11 cellular contexts compared by ENCODE assay signal in the genomic region with DNA sequence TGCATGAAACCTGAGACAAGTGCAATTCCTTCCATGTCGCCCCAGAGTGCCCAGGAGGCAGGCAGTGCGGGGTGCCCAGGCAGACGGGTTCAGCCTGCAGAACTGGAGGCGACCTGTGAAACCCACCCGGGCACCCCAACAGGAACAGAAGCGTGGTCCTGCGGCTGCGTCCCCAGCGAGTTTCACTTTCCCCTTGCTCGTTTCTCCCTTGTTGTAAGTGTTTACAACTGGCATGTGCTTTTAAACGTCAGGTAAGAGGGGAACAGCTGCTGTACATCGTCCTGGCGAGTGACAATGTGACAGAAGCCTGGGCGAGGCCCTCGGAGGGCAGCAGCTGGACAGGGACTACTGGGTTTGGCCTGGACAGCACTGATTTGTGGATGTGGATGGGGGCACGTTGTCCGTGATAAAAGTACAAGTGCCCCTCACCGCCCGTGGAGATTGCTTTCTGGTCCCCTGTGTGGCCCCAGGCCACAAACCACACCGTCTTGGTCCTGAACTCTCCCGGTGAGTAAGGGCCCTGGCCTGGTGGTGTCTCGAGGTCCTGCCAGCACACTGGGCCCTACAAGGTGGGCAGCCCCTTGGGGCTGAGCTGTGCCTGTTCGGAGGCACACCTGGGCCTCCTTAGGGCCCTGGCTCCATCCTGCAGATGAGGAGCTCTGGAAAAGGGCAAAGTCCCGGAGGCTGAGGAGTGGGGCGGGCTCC. TPM values are rescaled to one million over a fixed set of nuclear protein-coding genes. Genes with fewer than 3 reads are reported as not detected.
DNase-seq lines count a peak whose midpoint lies in the region; ATAC-seq and TF ChIP-seq lines count a peak whose summit lies in the region.
"Had no signal": no experiment of that assay in that cellular context is flagged by ENCODE, and none has a peak within 500 bp of the region (broad histone marks: within the 10 kb centered on the region; RNA-seq: fewer than 3 reads in every experiment).

No MANE protein-coding gene starts in this region.

- peak overlapping the region; percentile 51 for H3K4me2 ChIP-seq in OCI-LY7 (ENCODE audit: low read length)

- CTCF ChIA-PET in OCI-LY7 (lab: Charles Lee; ENCODE audit: unreplicated experiment), result no interaction called here

- no peak for DNase-seq in OCI-LY7 (ENCODE audit: low spot score)
- DNase-seq in memory B cell (ENCODE audit: low spot score in 2 of 2), result no peak
- DNase-seq in NCI-H1694 (lab: John Stamatoyannopoulos, UW), result no peak
- DNase-seq in stimulated activated CD4-positive, alpha-beta T cell treated with anti-CD3 and anti-CD28 coated beads, Interleukin-1b, Interleukin-23, amount 100 ng/mL, for 48 hours, result no peak
- DNase-seq: activated CD4-positive, CD25-positive, alpha-beta regulatory T cell; brain microvascular endothelial cell had no signal

- no peaks in the 10 kb centered on the region for H3K9me3 Mint-ChIP-seq in memory B cell

- no peaks in the 10 kb centered on the region for H4K20me1 ChIP-seq in OCI-LY7 (ENCODE audit: insufficient read depth, low read length)

- H3K9me2 ChIP-seq in OCI-LY7 (ENCODE audit: insufficient read depth, low read length), result no peaks in the 10 kb centered on the region

- no peaks in the 10 kb centered on the region for H3K79me2 ChIP-seq in OCI-LY7 (ENCODE audit: insufficient read depth, low read depth, low read length)

- no peaks in the 10 kb centered on the region for H3K9me3 ChIP-seq in OCI-LY7 (ENCODE audit: low read length)

- no peak overlapping the region for H3K27ac ChIP-seq in OCI-LY7 (ENCODE audit: low read depth, low read length, poor library complexity, severe bottlenecking)
- H3K27ac ChIP-seq: brain microvascular endothelial cell had no signal

- no peaks in the 10 kb centered on the region for H3K36me3 ChIP-seq in OCI-LY7 (ENCODE audit: insufficient read depth, low read length)
- H3K36me3 ChIP-seq: brain microvascular endothelial cell had no signal

- peak overlapping the region; percentile 81 for H3K4me3 Mint-ChIP-seq in memory B cell

- H3K4me1 ChIP-seq in OCI-LY7 (ENCODE audit: insufficient read depth, low read length, poor library complexity, severe bottlenecking), result no peaks in the 10 kb centered on the region

- H3K27ac Mint-ChIP-seq in memory B cell, result peak overlapping the region; percentile 15

- H3K4me1 Mint-ChIP-seq in memory B cell, result peaks cover 24% of the 10 kb centered on the region

- ATAC-seq in GM19351 (IDR thresholded peaks at IDR 0.05; ENCODE audit: unreplicated experiment), result peak; percentile 57
- ATAC-seq in memory B cell (ENCODE audit: low read depth), result peak; percentile 61
- ATAC-seq in HG02759 (IDR thresholded peaks at IDR 0.05; ENCODE audit: unreplicated experiment), result no peak

- TF ChIP-seq CTCF in GM12875 (IDR thresholded peaks at IDR 0.05; ENCODE audit: borderline replicate concordance, insufficient read depth, low read depth, low read length) (no peak), OCI-LY7 (conservative IDR thresholded peaks at IDR 0.05; ENCODE audit: low read length) (no peak)

- POLR2A ChIA-PET in OCI-LY7 (lab: Charles Lee), result no interaction called here

- no peaks in the 10 kb centered on the region for H3K36me3 Mint-ChIP-seq in memory B cell

- BruUV-seq in OCI-LY7 (replicated peaks; lab: Mats Ljungman, UMichigan), result no TSS peak

- peaks cover 11% of the 10 kb centered on the region for H3K27me3 Mint-ChIP-seq in memory B cell

- intact Hi-C loops in OCI-LY7 (cut with micrococcal nuclease; ENCODE audit: unreplicated experiment), result loop anchor here (10.0 kb wide), 1 partner anchor 273 kb away; no protein-coding TSS in a partner anchor

- H2AFZ ChIP-seq in OCI-LY7 (ENCODE audit: low read length), result no peak overlapping the region

- H3K4me3 ChIP-seq in GM12875 (ENCODE audit: low read depth, low read length) (peak overlapping the region; percentile 6), OCI-LY7 (ENCODE audit: low read depth, low read length, poor library complexity, severe bottlenecking) (peak overlapping the region; percentile 21)

RNA-seq across cellular contexts. Expression of a gene that starts 4.0 kb away (rescaled TPM):
- not detected in 2 replicates for total RNA-seq in OCI-LY7 (2014; rRNA removed; shearing (Covaris generic))
- not detected in 2 replicates for total RNA-seq in OCI-LY7 (2022)
- total RNA-seq: fibroblast of villous mesenchyme, lung microvascular endothelial cell had no signal

RNA-seq across cellular contexts. Expression of a gene that starts 11.6 kb away (rescaled TPM):
- not detected in 2 replicates for total RNA-seq in OCI-LY7 (2014; rRNA removed; shearing (Covaris generic))
- not detected in 2 replicates for total RNA-seq in OCI-LY7 (2022)
- total RNA-seq: fibroblast of villous mesenchyme, lung microvascular endothelial cell had no signal

RNA-seq across cellular contexts. Expression of a gene that starts 35.0 kb away (rescaled TPM):
- 7.5 and 10.0 TPM in 2 replicates for total RNA-seq in OCI-LY7 (2014; rRNA removed; shearing (Covaris generic))
- total RNA-seq in OCI-LY7 (2022), result 16.3 and 17.6 TPM in 2 replicates
